9 cellular contexts compared by ENCODE assay signal in the genomic region with DNA sequence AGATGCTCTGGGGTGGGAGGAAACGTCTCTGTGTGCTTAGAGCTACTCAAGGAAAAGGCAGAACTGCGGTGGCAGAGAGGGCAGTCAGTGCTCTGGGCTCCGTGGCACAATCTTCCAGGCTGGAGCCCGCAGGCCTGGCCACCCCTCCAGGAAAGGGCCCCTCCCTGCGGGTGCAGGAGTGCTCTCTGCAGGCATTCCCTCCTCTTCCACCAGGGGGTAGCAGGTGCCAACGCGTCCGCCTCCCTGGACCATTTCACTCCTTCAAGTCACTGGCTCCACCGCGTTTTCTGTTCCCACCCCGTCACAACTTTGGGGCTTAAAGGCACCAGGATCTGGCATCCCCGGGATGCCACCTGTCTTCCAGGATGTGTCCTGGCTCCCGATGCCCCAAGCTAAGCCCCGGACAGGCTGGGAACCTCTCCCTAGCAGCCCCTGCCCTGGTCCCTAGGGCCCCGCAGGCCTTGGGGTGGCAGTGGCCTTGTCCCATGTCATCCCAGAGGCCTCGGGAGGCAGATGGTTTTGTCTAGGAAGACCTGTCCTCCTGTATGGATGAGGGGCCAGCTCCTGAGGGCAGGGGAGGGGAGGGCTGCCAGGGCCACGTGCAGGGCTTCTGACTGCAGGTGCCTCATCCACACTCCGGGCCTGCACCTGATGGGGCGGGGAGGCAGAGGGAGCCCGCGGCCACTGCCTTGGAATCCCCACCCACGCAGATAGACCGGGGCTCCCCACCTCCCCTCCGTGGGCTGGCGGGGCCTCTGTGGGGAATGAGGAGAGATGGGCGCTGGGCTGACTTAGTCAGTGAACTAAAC. TPM values are rescaled to one million over a fixed set of nuclear protein-coding genes. Genes with fewer than 3 reads are reported as not detected.
DNase-seq lines count a peak whose midpoint lies in the region; ATAC-seq and TF ChIP-seq lines count a peak whose summit lies in the region.
"Had no signal": no experiment of that assay in that cellular context is flagged by ENCODE, and none has a peak within 500 bp of the region (broad histone marks: within the 10 kb centered on the region; RNA-seq: fewer than 3 reads in every experiment).

No MANE protein-coding gene starts in this region.

- H3K9me3 ChIP-seq in fibroblast of lung (ENCODE audit: control insufficient read depth, insufficient read depth, low read depth, low read length) (no peaks in the 10 kb centered on the region), testis (no peaks in the 10 kb centered on the region), uterus (no peaks in the 10 kb centered on the region)

- POLR2A ChIA-PET in activated CD4-positive, alpha-beta memory T cell treated with anti-CD3 and anti-CD28 coated beads for 36 hours (lab: Charles Lee) = no interaction called here
- POLR2A ChIA-PET in activated CD4-positive, alpha-beta memory T cell treated with anti-CD3 and anti-CD28 coated beads, Interleukin-2, amount 10 ng/mL, durations not matched to agents 7 days and 5 days (lab: Charles Lee) = no interaction called here

- H3K27ac ChIP-seq in fibroblast of lung (ENCODE audit: insufficient read depth, low read length) = no peak overlapping the region
- H3K27ac ChIP-seq in testis = no peak overlapping the region
- H3K27ac ChIP-seq in uterus = no peak overlapping the region

- H3K4me1 ChIP-seq in fibroblast of lung (ENCODE audit: control insufficient read depth, extremely low read depth, insufficient read depth, low read length) (no peaks in the 10 kb centered on the region), testis (no peaks in the 10 kb centered on the region), uterus (no peaks in the 10 kb centered on the region)

- H3K79me2 ChIP-seq in fibroblast of lung (ENCODE audit: control insufficient read depth, insufficient read depth, low read length) = no peaks in the 10 kb centered on the region

- CTCF ChIA-PET in activated CD4-positive, alpha-beta memory T cell treated with anti-CD3 and anti-CD28 coated beads for 36 hours (lab: Charles Lee) = no interaction called here
- CTCF ChIA-PET in activated CD4-positive, alpha-beta memory T cell treated with anti-CD3 and anti-CD28 coated beads, Interleukin-2, amount 10 ng/mL, durations not matched to agents 7 days and 5 days (lab: Charles Lee) = interaction anchor here (2.0 kb wide), 1 partner anchor 22 kb away, joined by 8 read pairs; no protein-coding TSS in a partner anchor

- H3K9me3 Mint-ChIP-seq in activated CD4-positive, alpha-beta memory T cell treated with anti-CD3 and anti-CD28 coated beads for 36 hours = no peaks in the 10 kb centered on the region
- H3K9me3 Mint-ChIP-seq in activated CD4-positive, alpha-beta memory T cell treated with anti-CD3 and anti-CD28 coated beads, Interleukin-2, amount 10 ng/mL, durations not matched to agents 7 days and 5 days = peaks cover 8% of the 10 kb centered on the region
- peaks cover 3% of the 10 kb centered on the region for H3K9me3 Mint-ChIP-seq in activated T-helper 1 cell treated with anti-CD3 and anti-CD28 coated beads, Interleukin-12 subunit alpha, Interleukin-12 subunit beta, Interleukin-2, Interleukin-4 antibody, amounts not matched to agents 30 ng/mL and 10 ng/mL and 1 ng/mL, durations not matched to agents 14 hours and 24 hours and 36 hours

- no peak overlapping the region for H3K27ac Mint-ChIP-seq in activated CD4-positive, alpha-beta memory T cell treated with anti-CD3 and anti-CD28 coated beads for 36 hours
- no peak overlapping the region for H3K27ac Mint-ChIP-seq in activated CD4-positive, alpha-beta memory T cell treated with anti-CD3 and anti-CD28 coated beads, Interleukin-2, amount 10 ng/mL, durations not matched to agents 7 days and 5 days
- no peak overlapping the region for H3K27ac Mint-ChIP-seq in activated T-helper 1 cell treated with anti-CD3 and anti-CD28 coated beads, Interleukin-12 subunit alpha, Interleukin-12 subunit beta, Interleukin-2, Interleukin-4 antibody, amounts not matched to agents 30 ng/mL and 10 ng/mL and 1 ng/mL, durations not matched to agents 14 hours and 24 hours and 36 hours

- WGBS in testis, 2 donors = 67 to 72% methylated on average over 15 to 26 of the region's 26 CpGs

- H3K27me3 ChIP-seq in fibroblast of lung (ENCODE audit: control insufficient read depth, insufficient read depth, low read length) = no peaks in the 10 kb centered on the region
- no peaks in the 10 kb centered on the region for H3K27me3 ChIP-seq in testis
- H3K27me3 ChIP-seq in uterus = no peaks in the 10 kb centered on the region

- H3K27me3 Mint-ChIP-seq in activated CD4-positive, alpha-beta memory T cell treated with anti-CD3 and anti-CD28 coated beads for 36 hours = peaks cover 2% of the 10 kb centered on the region
- no peaks in the 10 kb centered on the region for H3K27me3 Mint-ChIP-seq in activated CD4-positive, alpha-beta memory T cell treated with anti-CD3 and anti-CD28 coated beads, Interleukin-2, amount 10 ng/mL, durations not matched to agents 7 days and 5 days
- H3K27me3 Mint-ChIP-seq in activated T-helper 1 cell treated with anti-CD3 and anti-CD28 coated beads, Interleukin-12 subunit alpha, Interleukin-12 subunit beta, Interleukin-2, Interleukin-4 antibody, amounts not matched to agents 30 ng/mL and 10 ng/mL and 1 ng/mL, durations not matched to agents 14 hours and 24 hours and 36 hours (ENCODE audit: insufficient read depth) = no peaks in the 10 kb centered on the region

- ATAC-seq in GM18505 (IDR thresholded peaks at IDR 0.05; ENCODE audit: unreplicated experiment) = no peak

- TF ChIP-seq CTCF in fibroblast of lung (conservative IDR thresholded peaks at IDR 0.05 in 1 of 2, IDR thresholded peaks at IDR 0.05 in 1 of 2; ENCODE audit: low read depth in 1 of 2, low read length in 2 of 2) (peak; percentile 11 to 57), testis (IDR thresholded peaks at IDR 0.05) (peak in 1 of 3 experiments; percentile 47), uterus (IDR thresholded peaks at IDR 0.05) (peak in 2 of 4 experiments; percentile 8 to 22)

- intact Hi-C loops in activated CD4-positive, alpha-beta memory T cell treated with anti-CD3 and anti-CD28 coated beads for 36 hours (cut with micrococcal nuclease) = no loop called here
- intact Hi-C loops in testis (cut with DNase I; ENCODE audit: low total_unique reads) (no loop called here), uterus (cut with DNase I; ENCODE audit: low total_unique reads) (no loop called here)
- intact Hi-C loops in activated T-helper 1 cell treated with anti-CD3 and anti-CD28 coated beads, Interleukin-12 subunit alpha, Interleukin-12 subunit beta, Interleukin-2, Interleukin-4 antibody, amounts not matched to agents 30 ng/mL and 10 ng/mL and 1 ng/mL, durations not matched to agents 14 hours and 24 hours and 36 hours (cut with micrococcal nuclease) = no loop called here

- no peaks in the 10 kb centered on the region for H4K20me1 ChIP-seq in fibroblast of lung (ENCODE audit: control insufficient read depth, extremely low read depth, insufficient read depth, low read length)

- H3K4me3 Mint-ChIP-seq in activated CD4-positive, alpha-beta memory T cell treated with anti-CD3 and anti-CD28 coated beads for 36 hours = no peak overlapping the region
- H3K4me3 Mint-ChIP-seq in activated CD4-positive, alpha-beta memory T cell treated with anti-CD3 and anti-CD28 coated beads, Interleukin-2, amount 10 ng/mL, durations not matched to agents 7 days and 5 days = no peak overlapping the region
- no peak overlapping the region for H3K4me3 Mint-ChIP-seq in activated T-helper 1 cell treated with anti-CD3 and anti-CD28 coated beads, Interleukin-12 subunit alpha, Interleukin-12 subunit beta, Interleukin-2, Interleukin-4 antibody, amounts not matched to agents 30 ng/mL and 10 ng/mL and 1 ng/mL, durations not matched to agents 14 hours and 24 hours and 36 hours

- DNase-seq in activated CD4-positive, alpha-beta memory T cell treated with anti-CD3 and anti-CD28 coated beads for 36 hours = peak; percentile 26
- DNase-seq in activated CD4-positive, alpha-beta memory T cell treated with anti-CD3 and anti-CD28 coated beads, Interleukin-2, amount 10 ng/mL, durations not matched to agents 7 days and 5 days = no peak
- DNase-seq in NCI-H460 (ENCODE audit: extremely low read depth, low read depth) (peak; percentile 62), fibroblast of lung (ENCODE audit: low read depth in 2 of 2) (peak; percentile 18 to 37), testis (peak; percentile 40), uterus (no peak)
- DNase-seq in activated T-helper 1 cell treated with anti-CD3 and anti-CD28 coated beads, Interleukin-12 subunit alpha, Interleukin-12 subunit beta, Interleukin-2, Interleukin-4 antibody, amounts not matched to agents 30 ng/mL and 10 ng/mL and 1 ng/mL, durations not matched to agents 14 hours and 24 hours and 36 hours (ENCODE audit: low spot score) = no peak

- H3K36me3 Mint-ChIP-seq in activated CD4-positive, alpha-beta memory T cell treated with anti-CD3 and anti-CD28 coated beads for 36 hours = no peaks in the 10 kb centered on the region
- H3K36me3 Mint-ChIP-seq in activated CD4-positive, alpha-beta memory T cell treated with anti-CD3 and anti-CD28 coated beads, Interleukin-2, amount 10 ng/mL, durations not matched to agents 7 days and 5 days (ENCODE audit: low read depth) = no peaks in the 10 kb centered on the region
- no peaks in the 10 kb centered on the region for H3K36me3 Mint-ChIP-seq in activated T-helper 1 cell treated with anti-CD3 and anti-CD28 coated beads, Interleukin-12 subunit alpha, Interleukin-12 subunit beta, Interleukin-2, Interleukin-4 antibody, amounts not matched to agents 30 ng/mL and 10 ng/mL and 1 ng/mL, durations not matched to agents 14 hours and 24 hours and 36 hours (ENCODE audit: low read depth)

- TF ChIP-seq POLR2A in testis (IDR thresholded peaks at IDR 0.05) (no peak), uterus (IDR thresholded peaks at IDR 0.05) (no peak), GM18505 (IDR thresholded peaks at IDR 0.05; ENCODE audit: borderline replicate concordance, extremely low read depth, insufficient read depth, insufficient read length) (no peak)

- no peak overlapping the region for H2AFZ ChIP-seq in fibroblast of lung (ENCODE audit: low read length)

- H3K36me3 ChIP-seq in fibroblast of lung (ENCODE audit: control insufficient read depth, insufficient read depth, low read length) (no peaks in the 10 kb centered on the region), testis (ENCODE audit: low read depth, missing control alignments) (no peaks in the 10 kb centered on the region), uterus (no peaks in the 10 kb centered on the region)

- no peaks in the 10 kb centered on the region for H3K4me1 Mint-ChIP-seq in activated CD4-positive, alpha-beta memory T cell treated with anti-CD3 and anti-CD28 coated beads for 36 hours (ENCODE audit: low read depth)
- no peaks in the 10 kb centered on the region for H3K4me1 Mint-ChIP-seq in activated CD4-positive, alpha-beta memory T cell treated with anti-CD3 and anti-CD28 coated beads, Interleukin-2, amount 10 ng/mL, durations not matched to agents 7 days and 5 days
- no peaks in the 10 kb centered on the region for H3K4me1 Mint-ChIP-seq in activated T-helper 1 cell treated with anti-CD3 and anti-CD28 coated beads, Interleukin-12 subunit alpha, Interleukin-12 subunit beta, Interleukin-2, Interleukin-4 antibody, amounts not matched to agents 30 ng/mL and 10 ng/mL and 1 ng/mL, durations not matched to agents 14 hours and 24 hours and 36 hours (ENCODE audit: low read depth)

- no peak overlapping the region for H3K4me2 ChIP-seq in fibroblast of lung (ENCODE audit: extremely low read depth, insufficient read depth, low read length)

- H3K4me3 ChIP-seq in fibroblast of lung (replicated peaks in 1 of 4; ENCODE audit: control extremely low read depth in 1 of 4, insufficient read depth in 1 of 4, low read depth in 3 of 4, low read length in 4 of 4) (no peak overlapping the region), testis (no peak overlapping the region), uterus (no peak overlapping the region)

- H3K9ac ChIP-seq in fibroblast of lung (ENCODE audit: insufficient read depth, low read length) = no peak overlapping the region

RNA-seq across cellular contexts. Expression of gene KCNIP3, which starts 26.4 kb away (rescaled TPM):
- total RNA-seq in activated CD4-positive, alpha-beta memory T cell treated with anti-CD3 and anti-CD28 coated beads for 36 hours = not detected
- total RNA-seq in activated CD4-positive, alpha-beta memory T cell treated with anti-CD3 and anti-CD28 coated beads, Interleukin-2, amount 10 ng/mL, durations not matched to agents 7 days and 5 days = not detected
- total RNA-seq in NCI-H460 (2014; rRNA removed; shearing (Covaris generic)) = 3.8 and 4.5 TPM in 2 replicates
- polyA plus RNA-seq in NCI-H460 (2014; cell fraction: nucleus; rRNA removed) = 15.0 and 18.6 TPM in 2 replicates
- total RNA-seq in fibroblast of lung = 1.5 and 1.7 TPM in 2 replicates
- 0.32 and 0.81 TPM in 2 replicates for polyA plus RNA-seq in fibroblast of lung
- polyA plus RNA-seq in fibroblast of lung (2012) = 0.98 and 1.7 TPM in 2 replicates
- polyA minus RNA-seq in fibroblast of lung (ENCODE audit: low replicate concordance) = 1.7 TPM in 1 of 2 replicates, not detected in the other
- total RNA-seq in testis = 10 to 100 TPM; 43.4 to 69.1 TPM
- polyA plus RNA-seq in testis (ENCODE audit: insufficient read depth, low read depth, low replicate concordance) = 23.9 TPM
- 10 to 100 TPM in 2 of 4 donors, 1 to 10 TPM in 2; 1.5 to 18.3 (median 10.8) TPM for total RNA-seq in uterus
- total RNA-seq in activated T-helper 1 cell treated with anti-CD3 and anti-CD28 coated beads, Interleukin-12 subunit alpha, Interleukin-12 subunit beta, Interleukin-2, Interleukin-4 antibody, amounts not matched to agents 30 ng/mL and 10 ng/mL and 1 ng/mL, durations not matched to agents 14 hours and 24 hours and 36 hours = not detected in 2 replicates
- total RNA-seq: activated CD8-positive, alpha-beta memory T cell treated with anti-CD3 and anti-CD28 coated beads for 36 hours had no signal

RNA-seq across cellular contexts. Expression of gene PROM2, which starts 49.3 kb away (rescaled TPM):
- total RNA-seq in activated CD4-positive, alpha-beta memory T cell treated with anti-CD3 and anti-CD28 coated beads for 36 hours = under 1 TPM in 1 of 2 experiments, not detected in 1; 0.48 TPM
- under 1 TPM; 0.15 to 0.18 TPM for total RNA-seq in activated CD4-positive, alpha-beta memory T cell treated with anti-CD3 and anti-CD28 coated beads, Interleukin-2, amount 10 ng/mL, durations not matched to agents 7 days and 5 days
- total RNA-seq in NCI-H460 (2014; rRNA removed; shearing (Covaris generic)) = 0.06 and 0.15 TPM in 2 replicates
- 0.26 and 0.31 TPM in 2 replicates for polyA plus RNA-seq in NCI-H460 (2014; cell fraction: nucleus; rRNA removed)
- total RNA-seq in fibroblast of lung (0.26 and 0.33 TPM in 2 replicates), testis (1 to 10 TPM; 2.1 to 2.4 TPM), uterus (10 to 100 TPM in 2 of 4 donors, 1 to 10 TPM in 2; 1.5 to 13.8 (median 7.1) TPM)
- polyA plus RNA-seq in fibroblast of lung (0.05 and 0.09 TPM in 2 replicates), testis (ENCODE audit: insufficient read depth, low read depth, low replicate concordance) (1.3 TPM)
- 0.08 and 0.14 TPM in 2 replicates for polyA plus RNA-seq in fibroblast of lung (2012)
- 0.26 TPM in 1 of 2 replicates, not detected in the other for polyA minus RNA-seq in fibroblast of lung (ENCODE audit: low replicate concordance)
- total RNA-seq in activated T-helper 1 cell treated with anti-CD3 and anti-CD28 coated beads, Interleukin-12 subunit alpha, Interleukin-12 subunit beta, Interleukin-2, Interleukin-4 antibody, amounts not matched to agents 30 ng/mL and 10 ng/mL and 1 ng/mL, durations not matched to agents 14 hours and 24 hours and 36 hours = 0.29 and 0.37 TPM in 2 replicates

Comparison
In these comparisons a context has a peak if more than half of its experiments do, and no peak if none do; other contexts are left out.
1. DNase-seq: peak in activated CD4-positive, alpha-beta memory T cell treated with anti-CD3 and anti-CD28 coated beads for 36 hours (single experiment), NCI-H460 (single experiment), fibroblast of lung (2 of 2) and testis (single experiment); none in activated CD4-positive, alpha-beta memory T cell treated with anti-CD3 and anti-CD28 coated beads, Interleukin-2, amount 10 ng/mL, durations not matched to agents 7 days and 5 days (single experiment), uterus (0 of 2) and activated T-helper 1 cell treated with anti-CD3 and anti-CD28 coated beads, Interleukin-12 subunit alpha, Interleukin-12 subunit beta, Interleukin-2, Interleukin-4 antibody, amounts not matched to agents 30 ng/mL and 10 ng/mL and 1 ng/mL, durations not matched to agents 14 hours and 24 hours and 36 hours (single experiment).